In genomic region chr20:59751075-59751711, GRCh38 we compare ENCODE assay signal across 8 cellular contexts.
DNase-seq lines count a peak whose midpoint lies in the region; ATAC-seq and TF ChIP-seq lines count a peak whose summit lies in the region.

No MANE protein-coding gene starts in this region.

- no peaks in the 10 kb centered on the region for H3K4me1 Mint-ChIP-seq in Calu3 (ENCODE audit: low read depth, unreplicated experiment)
- H3K4me1 Mint-ChIP-seq in nephron = peaks cover 29% of the 10 kb centered on the region

- H3K27ac Mint-ChIP-seq in Calu3 (ENCODE audit: unreplicated experiment) = no peak overlapping the region
- no peak overlapping the region for H3K27ac Mint-ChIP-seq in nephron

- DNase-seq in Calu3 (peak; percentile 93), HuH-7.5 (ENCODE audit: low spot score) (peak; percentile 89), SK-N-SH (peak; percentile 92), epithelial cell of proximal tubule (ENCODE audit: low read depth) (no peak)

- H3K27ac ChIP-seq in SK-N-SH (ENCODE audit: low read depth in 2 of 2, low read length in 1 of 2) = no peak overlapping the region

- H4K20me1 ChIP-seq in SK-N-SH (ENCODE audit: insufficient read depth) = no peaks in the 10 kb centered on the region

- CTCF ChIA-PET in Calu3 (lab: Charles Lee) (interaction anchor here (0.6 to 1.8 kb wide), 3 partner anchors 153 to 181 kb away, joined by 3 to 10 read pairs (median 4); no protein-coding TSS in a partner anchor), SK-N-SH (lab: Yijun Ruan, JAX) (interaction anchor here (0.5 to 8.0 kb wide), 20 partner anchors 9 to 710 kb away, joined by 3 to 190 read pairs (median 4); partner anchors contain the start of gene PHACTR3)

- intact Hi-C loops in Calu3 (cut with micrococcal nuclease; ENCODE audit: unreplicated experiment) = loop anchor here (1.0 kb wide), 2 partner anchors 153 to 180 kb away; no protein-coding TSS in a partner anchor

- H3K27me3 Mint-ChIP-seq in Calu3 (ENCODE audit: unreplicated experiment) (peaks cover 100% of the 10 kb centered on the region), nephron (ENCODE audit: low read depth) (peaks cover 86% of the 10 kb centered on the region)

- no peak overlapping the region for H3K9ac ChIP-seq in SK-N-SH

- BruUV-seq in Calu3 (replicated peaks; lab: Mats Ljungman, UMichigan) = no TSS peak

- no peaks in the 10 kb centered on the region for H3K36me3 ChIP-seq in SK-N-SH (replicated peaks in 1 of 2; ENCODE audit: control insufficient read depth in 1 of 2, insufficient read depth in 2 of 2, low read length in 1 of 2)

- TF ChIP-seq CTCF in Calu3 (IDR thresholded peaks at IDR 0.05; ENCODE audit: unreplicated experiment) (peak; percentile 94), SK-N-SH (IDR thresholded peaks at IDR 0.05) (peak; percentile 13), epithelial cell of proximal tubule (conservative IDR thresholded peaks at IDR 0.05; ENCODE audit: low read depth, low read length) (peak; percentile 84), nephron (IDR thresholded peaks at IDR 0.05; ENCODE audit: unreplicated experiment in 3 of 3) (peak; percentile 75 to 79 (median 75))

- peak; percentile 91 for TF ChIP-seq RAD21 in SK-N-SH (IDR thresholded peaks at IDR 0.05; ENCODE audit: low read length)

- H3K4me3 Mint-ChIP-seq in Calu3 (ENCODE audit: low read depth, unreplicated experiment) = no peak overlapping the region
- H3K4me3 Mint-ChIP-seq in nephron = no peak overlapping the region

- POLR2A ChIA-PET in SK-N-SH (lab: Yijun Ruan, JAX) = no interaction called here

- H3K4me2 ChIP-seq in SK-N-SH = no peak overlapping the region

- peaks cover 0 to 3% of the 10 kb centered on the region in 2 experiments; a peak in 1 of 4 replicates for H3K4me1 ChIP-seq in SK-N-SH (ENCODE audit: control insufficient read depth in 1 of 2, insufficient read depth in 2 of 2, low read depth in 1 of 2, low read length in 1 of 2)

- H2AFZ ChIP-seq in SK-N-SH (ENCODE audit: low read depth) = no peak overlapping the region

- TF ChIP-seq EP300 in SK-N-SH (IDR thresholded peaks at IDR 0.05; ENCODE audit: borderline replicate concordance in 1 of 2, low read depth in 1 of 2, low read length in 1 of 2) = no peak

- no peaks in the 10 kb centered on the region for H3K9me3 Mint-ChIP-seq in Calu3 (ENCODE audit: low read depth, unreplicated experiment)
- no peaks in the 10 kb centered on the region for H3K9me3 Mint-ChIP-seq in nephron

- no peaks in the 10 kb centered on the region for H3K9me2 ChIP-seq in SK-N-SH

- H3K27me3 ChIP-seq in SK-N-SH (ENCODE audit: insufficient read depth) = no peaks in the 10 kb centered on the region

- no peaks in the 10 kb centered on the region for H3K79me2 ChIP-seq in SK-N-SH (ENCODE audit: insufficient read depth)

- H3F3A ChIP-seq in SK-N-SH (replicated peaks; ENCODE audit: insufficient read depth) = no peaks in the 10 kb centered on the region

- ATAC-seq in GM18907 (IDR thresholded peaks at IDR 0.05; ENCODE audit: unreplicated experiment) = peak; percentile 45
- ATAC-seq in HG03521 (IDR thresholded peaks at IDR 0.05; ENCODE audit: unreplicated experiment) = no peak
- no peak for ATAC-seq in HG02973 (IDR thresholded peaks at IDR 0.05; ENCODE audit: unreplicated experiment)

- H3K36me3 Mint-ChIP-seq in Calu3 (ENCODE audit: insufficient read depth, unreplicated experiment) = no peaks in the 10 kb centered on the region
- H3K36me3 Mint-ChIP-seq in nephron (ENCODE audit: low read depth) = no peaks in the 10 kb centered on the region

- no peak overlapping the region; a peak in 1 of 4 replicates for H3K4me3 ChIP-seq in SK-N-SH (ENCODE audit: low read depth in 2 of 2, low read length in 1 of 2)
- no peak overlapping the region for H3K4me3 ChIP-seq in epithelial cell of proximal tubule (ENCODE audit: low read depth, low read length)

- H3K9me3 ChIP-seq in SK-N-SH = no peaks in the 10 kb centered on the region

- 21% methylated on average over 11 of the region's 21 CpGs for WGBS in SK-N-SH (ENCODE audit: low lambda C conversion rate)

TF ChIP-seq in SK-N-SH, 30 proteins besides CTCF, POLR2A, EP300 and RAD21:
- TF ChIP-seq SMC3 (IDR thresholded peaks at IDR 0.05; ENCODE audit: low read depth, low read length) = peak; percentile 78
- no peak for TF ChIP-seq YY1 (IDR thresholded peaks at IDR 0.05; ENCODE audit: low read depth)

Comparison
In these comparisons a context has a peak if more than half of its experiments do, and no peak if none do; other contexts are left out.
1. CTCF ChIP-seq: peak in every context shown above with its lines; median percentile 94 in Calu3; 84 in epithelial cell of proximal tubule; 75 in nephron; 13 in SK-N-SH.